11 cellular contexts compared by ENCODE assay signal in genomic region chr19:38034153-38034835, GRCh38.
A peak's percentile ranks its signal among the peaks of the same experiment; 100 is the strongest.
DNase-seq lines count a peak whose midpoint lies in the region; ATAC-seq, FAIRE-seq and TF ChIP-seq lines count a peak whose summit lies in the region.
"Had no signal": no experiment of that assay in that cellular context is flagged by ENCODE, and none has a peak within 500 bp of the region (broad histone marks: within the 10 kb centered on the region; RNA-seq: fewer than 3 reads in every experiment).

No MANE protein-coding gene starts in this region.

- TF ChIP-seq CTCF in dorsolateral prefrontal cortex (IDR thresholded peaks at IDR 0.05 in 54 of 56, conservative IDR thresholded peaks at IDR 0.05 in 2 of 56; ENCODE audit: low read depth in 1 of 56, partially characterized antibody in 56 of 56): no peak

- H3K4me3 ChIP-seq in BLaER1 treated with 17β-estradiol and CSF1 and Interleukin-3, amounts not matched to agents 10 nM and 100 nM: no peak overlapping the region
- H3K4me3 ChIP-seq in iPS-20b (ENCODE audit: low read length): no peak overlapping the region
- H3K4me3 ChIP-seq in dorsolateral prefrontal cortex: no peak overlapping the region

- no peak for TF ChIP-seq POLR2A in H54 (IDR thresholded peaks at IDR 0.05; ENCODE audit: low read depth, low read length)

- peaks cover 38 to 76% (median 50%) of the 10 kb centered on the region in 10 experiments for H3K4me1 ChIP-seq in BLaER1 treated with 17β-estradiol and CSF1 and Interleukin-3, amounts not matched to agents 10 nM and 100 nM
- peaks cover 27% of the 10 kb centered on the region for H3K4me1 ChIP-seq in iPS-20b (ENCODE audit: insufficient read depth, low read length)

- FAIRE-seq in H54 (lab: Jason Lieb, UNC): no peak

- DNase-seq in H54 (ENCODE audit: insufficient read length, low spot score): peak; percentile 58
- peak; percentile 51 to 83 for DNase-seq in NOMO-1 (lab: John Stamatoyannopoulos, UW; ENCODE audit: unreplicated experiment in 2 of 2)
- DNase-seq in NCI-H1092 (lab: John Stamatoyannopoulos, UW): no peak
- no peak for DNase-seq in dorsolateral prefrontal cortex
- DNase-seq: CD8-positive, alpha-beta T cell; stimulated activated CD4-positive, alpha-beta T cell treated with anti-CD3 and anti-CD28 coated beads, Interleukin-4, amount 100 ng/mL, for 4 hours; WERI-Rb-1 had no signal

- peak overlapping the region in 10 of 11 experiments; percentile 10 to 56 (median 44); a peak in 14 of 22 replicates for H3K9ac ChIP-seq in BLaER1 treated with 17β-estradiol and CSF1 and Interleukin-3, amounts not matched to agents 10 nM and 100 nM
- H3K9ac ChIP-seq in iPS-20b (ENCODE audit: low read depth, low read length): peak overlapping the region; percentile 5; the same call in 1 of the 2 replicates

- H4K20me1 ChIP-seq in BLaER1 treated with 17β-estradiol and CSF1 and Interleukin-3, amounts not matched to agents 10 nM and 100 nM: peaks cover 0 to 6% (median 0%) of the 10 kb centered on the region in 11 experiments; a peak in 3 of 22 replicates

- H3K36me3 ChIP-seq in BLaER1 treated with 17β-estradiol and CSF1 and Interleukin-3, amounts not matched to agents 10 nM and 100 nM: peaks cover 5 to 21% (median 8%) of the 10 kb centered on the region in 11 experiments; a peak in 17 of 22 replicates
- 0 out of 2 replicates have a peak, but pooled peaks cover under 1% of the 10 kb centered on the region for H3K36me3 ChIP-seq in iPS-20b (ENCODE audit: insufficient read depth, low read depth, low read length)
- H3K36me3 ChIP-seq: WERI-Rb-1 had no signal

- H3K27ac ChIP-seq in BLaER1 treated with 17β-estradiol and CSF1 and Interleukin-3, amounts not matched to agents 10 nM and 100 nM: peak overlapping the region; percentile 38 to 72 (median 62); a peak in 20 of 22 replicates
- H3K27ac ChIP-seq in iPS-20b (ENCODE audit: low read length) (peak overlapping the region; percentile 22), dorsolateral prefrontal cortex (no peak overlapping the region)

- peaks cover 0 to 6% (median 3%) of the 10 kb centered on the region in 11 experiments; a peak in 4 of 22 replicates for H3K9me3 ChIP-seq in BLaER1 treated with 17β-estradiol and CSF1 and Interleukin-3, amounts not matched to agents 10 nM and 100 nM (replicated peaks in 1 of 11)
- H3K9me3 ChIP-seq in iPS-20b (ENCODE audit: insufficient read depth, low read depth, low read length): no peaks in the 10 kb centered on the region

- ATAC-seq in HG02870 (IDR thresholded peaks at IDR 0.05; ENCODE audit: unreplicated experiment): no peak
- no peak for ATAC-seq in HG03571 (IDR thresholded peaks at IDR 0.05; ENCODE audit: unreplicated experiment)
- ATAC-seq: CD8-positive, alpha-beta T cell had no signal

- H3K4me2 ChIP-seq in BLaER1 treated with 17β-estradiol and CSF1 and Interleukin-3, amounts not matched to agents 10 nM and 100 nM: peak overlapping the region; percentile 59 to 93 (median 76)

- intact Hi-C loops in dorsolateral prefrontal cortex (cut with DNase I): no loop called here

- H3K27me3 ChIP-seq in BLaER1 treated with 17β-estradiol and CSF1 and Interleukin-3, amounts not matched to agents 10 nM and 100 nM: no peaks in the 10 kb centered on the region
- H3K27me3 ChIP-seq in iPS-20b (ENCODE audit: insufficient read depth, low read length) (no peaks in the 10 kb centered on the region), dorsolateral prefrontal cortex (no peaks in the 10 kb centered on the region)

Comparison
In these comparisons a context has a peak if more than half of its experiments do, and no peak if none do; other contexts are left out.
1. H3K27ac ChIP-seq: peak in BLaER1 treated with 17β-estradiol and CSF1 and Interleukin-3, amounts not matched to agents 10 nM and 100 nM (11 of 11) and iPS-20b (single experiment); none in dorsolateral prefrontal cortex (0 of 59).
2. DNase-seq: peak in H54 (single experiment) and NOMO-1 (2 of 2); none in NCI-H1092 (single experiment) and dorsolateral prefrontal cortex (0 of 10).